21 cellular contexts compared by ENCODE assay signal in the genomic region with DNA sequence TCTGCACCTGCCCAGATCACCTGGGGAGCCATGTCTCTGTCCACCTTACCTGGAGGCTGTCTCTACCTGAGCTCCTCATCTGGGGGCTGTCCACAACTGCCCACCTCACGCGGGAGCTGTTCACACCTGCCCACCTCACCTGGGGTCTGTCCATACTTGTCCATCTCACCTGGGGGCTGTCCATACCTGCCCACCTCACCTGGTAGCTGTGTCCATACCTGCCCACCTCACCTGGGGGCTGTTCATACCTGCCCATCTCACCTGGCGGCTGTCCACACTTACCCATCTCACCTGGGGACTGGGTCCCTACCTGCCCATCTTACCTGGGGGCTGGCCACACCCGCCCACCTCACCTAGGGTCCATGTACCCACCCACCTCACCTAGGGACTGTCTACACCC.
"Had no signal": no experiment of that assay in that cellular context is flagged by ENCODE, and none has a peak within 500 bp of the region (broad histone marks: within the 10 kb centered on the region; RNA-seq: fewer than 3 reads in every experiment).

No MANE protein-coding gene starts in this region.

- H3K36me3 ChIP-seq: esophagus squamous epithelium, gastroesophageal sphincter, neutrophil, right lobe of liver, stomach, thoracic aorta, transverse colon had no signal

- H3K36me3 Mint-ChIP-seq: naive thymus-derived CD4-positive, alpha-beta T cell had no signal

- H3K27ac ChIP-seq: esophagus squamous epithelium, gastroesophageal sphincter, neutrophil, psoas muscle, right lobe of liver, stomach, thoracic aorta, transverse colon had no signal

- H3K9me3 Mint-ChIP-seq: naive thymus-derived CD4-positive, alpha-beta T cell; nephron progenitor cell had no signal

- H3K4me3 ChIP-seq: esophagus squamous epithelium, gastroesophageal sphincter, psoas muscle, right lobe of liver, stomach, thoracic aorta, transverse colon had no signal

- H3K27me3 ChIP-seq: right lobe of liver, transverse colon had no signal

- DNase-seq: esophagus squamous epithelium; foreskin fibroblast; glutamatergic neuron; islet precursor cell; mammary epithelial cell; naive thymus-derived CD4-positive, alpha-beta T cell; nephron progenitor cell; psoas muscle; retina; stimulated activated CD4-positive, alpha-beta T cell treated with anti-CD3 and anti-CD28 coated beads, Interleukin-2, amount 100 ng/mL, for 24 hours; stimulated activated CD4-positive, alpha-beta T cell treated with anti-CD3 and anti-CD28 coated beads, Interleukin-4, amount 100 ng/mL, for 4 hours; stimulated activated naive CD4-positive, alpha-beta T cell; substantia nigra had no signal

- H3K4me1 ChIP-seq: psoas muscle, right lobe of liver had no signal

- H3K27ac Mint-ChIP-seq: naive thymus-derived CD4-positive, alpha-beta T cell; nephron progenitor cell had no signal

- ATAC-seq: gastroesophageal sphincter, left lobe of liver, psoas muscle had no signal

- FAIRE-seq: urothelium cell line had no signal

- H3K4me3 Mint-ChIP-seq: naive thymus-derived CD4-positive, alpha-beta T cell; nephron progenitor cell had no signal

- H3K9me3 ChIP-seq: esophagus squamous epithelium, gastroesophageal sphincter, neutrophil, psoas muscle, right lobe of liver, stomach, thoracic aorta, transverse colon had no signal
